In the genomic region with DNA sequence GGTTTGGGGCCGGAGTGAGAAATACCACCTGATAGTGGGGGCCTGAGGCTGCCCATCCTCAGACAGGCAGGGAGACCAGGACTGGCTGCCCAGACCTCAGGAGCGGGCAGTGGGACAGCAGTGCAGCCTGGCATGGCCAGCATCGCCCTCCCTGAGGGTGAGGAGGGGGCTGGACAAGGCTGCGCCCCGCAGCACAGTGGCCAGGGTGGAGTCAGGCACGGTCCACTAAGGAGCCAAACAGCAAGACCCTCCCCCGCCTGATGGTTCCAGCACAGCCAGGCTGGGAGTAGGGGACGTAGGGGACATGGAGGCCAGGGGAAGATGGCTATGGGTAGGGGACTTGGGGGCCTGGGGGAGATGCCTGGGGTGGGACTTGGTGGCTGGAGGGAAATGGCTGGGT, we compare ENCODE assay signal across 20 cellular contexts. TPM values are rescaled to one million over a fixed set of nuclear protein-coding genes. Genes with fewer than 3 reads are reported as not detected.
A peak's percentile ranks its signal among the peaks of the same experiment; 100 is the strongest.
DNase-seq lines count a peak whose midpoint lies in the region; ATAC-seq, FAIRE-seq and TF ChIP-seq lines count a peak whose summit lies in the region.
"Had no signal": no experiment of that assay in that cellular context is flagged by ENCODE, and none has a peak within 500 bp of the region (broad histone marks: within the 10 kb centered on the region; RNA-seq: fewer than 3 reads in every experiment).

No MANE protein-coding gene starts in this region.

- no peak overlapping the region for H3K4me3 ChIP-seq in kidney (ENCODE audit: low read length in 2 of 2)
- H3K4me3 ChIP-seq: colonic mucosa, left lung, Peyer's patch, thoracic aorta had no signal

- no peaks in the 10 kb centered on the region for H3K9me3 ChIP-seq in kidney (ENCODE audit: control insufficient read depth in 1 of 2, low read length in 2 of 2)
- H3K9me3 ChIP-seq: colonic mucosa, esophagus squamous epithelium, left lung, Peyer's patch, thoracic aorta had no signal

- no peak for FAIRE-seq in kidney (lab: Jason Lieb, UNC)

- no peak for TF ChIP-seq CTCF in activated CD8-positive, alpha-beta T cell treated with anti-CD3 and anti-CD28 coated beads for 36 hours (IDR thresholded peaks at IDR 0.05)
- TF ChIP-seq CTCF in kidney (IDR thresholded peaks at IDR 0.05; ENCODE audit: borderline replicate concordance, extremely low read depth, insufficient read depth), result no peak

- peak overlapping the region; percentile 25 for H3K4me3 Mint-ChIP-seq in activated T-cell treated with anti-CD3 and anti-CD28 coated beads, Interleukin-2, amount 50 U/mL, for 4 hours
- peak overlapping the region; percentile 97 for H3K4me3 Mint-ChIP-seq in activated CD8-positive, alpha-beta T cell treated with anti-CD3 and anti-CD28 coated beads for 36 hours
- peak overlapping the region; percentile 48 to 74 for H3K4me3 Mint-ChIP-seq in stimulated activated naive B cell treated with anti-CD40 and anti-IgM and Interleukin-4, amounts not matched to agents 10 μg/mL and 1 μg/mL and 100 μg/mL, for 72 hours

- POLR2A ChIA-PET in activated CD8-positive, alpha-beta T cell treated with anti-CD3 and anti-CD28 coated beads for 36 hours (lab: Charles Lee), result interaction anchor here (1.5 kb wide), 1 partner anchor 149 kb away, joined by 6 read pairs; a partner anchor contains a TSS

- no peak overlapping the region for H3K27ac ChIP-seq in kidney (ENCODE audit: low read depth in 2 of 2, low read length in 2 of 2)
- H3K27ac ChIP-seq: colonic mucosa, left lung, Peyer's patch, thoracic aorta had no signal

- no peak for DNase-seq in activated T-cell treated with anti-CD3 and anti-CD28 coated beads, Interleukin-2, amount 50 U/mL, for 4 hours
- DNase-seq in activated T-cell treated with anti-CD3 and anti-CD28 coated beads, Interleukin-2, amount 50 U/mL, for 1 hour, result no peak
- no peak for DNase-seq in activated CD8-positive, alpha-beta T cell treated with anti-CD3 and anti-CD28 coated beads for 36 hours
- DNase-seq in kidney (peak; percentile 68), AG08396 (ENCODE audit: low spot score) (no peak), SW480 (ENCODE audit: low spot score) (no peak)
- no peak for DNase-seq in stimulated activated naive B cell treated with anti-CD40 and anti-IgM and Interleukin-4, amounts not matched to agents 10 μg/mL and 1 μg/mL and 100 μg/mL, for 72 hours
- DNase-seq: ACHN; activated CD4-positive, alpha-beta T cell treated with anti-CD3 and anti-CD28 coated beads, Interleukin-2, amount 50 U/mL, for 1 hour; colonic mucosa; DMS153; esophagus squamous epithelium; NCI-H1105; NCI-H446 treated with DMSO at 0.1 percent for 48 hours; Peyer's patch had no signal

- H3K27me3 Mint-ChIP-seq in activated T-cell treated with anti-CD3 and anti-CD28 coated beads, Interleukin-2, amount 50 U/mL, for 4 hours (ENCODE audit: low read depth), result no peaks in the 10 kb centered on the region
- H3K27me3 Mint-ChIP-seq in activated CD8-positive, alpha-beta T cell treated with anti-CD3 and anti-CD28 coated beads for 36 hours, result no peaks in the 10 kb centered on the region
- H3K27me3 Mint-ChIP-seq in stimulated activated naive B cell treated with anti-CD40 and anti-IgM and Interleukin-4, amounts not matched to agents 10 μg/mL and 1 μg/mL and 100 μg/mL, for 72 hours, result no peaks in the 10 kb centered on the region

- H3K36me3 Mint-ChIP-seq in activated T-cell treated with anti-CD3 and anti-CD28 coated beads, Interleukin-2, amount 50 U/mL, for 4 hours (ENCODE audit: insufficient read depth), result peaks cover 16% of the 10 kb centered on the region
- peaks cover 43% of the 10 kb centered on the region for H3K36me3 Mint-ChIP-seq in activated CD8-positive, alpha-beta T cell treated with anti-CD3 and anti-CD28 coated beads for 36 hours (ENCODE audit: low read depth)
- peaks cover 28 to 46% of the 10 kb centered on the region in 2 donors for H3K36me3 Mint-ChIP-seq in stimulated activated naive B cell treated with anti-CD40 and anti-IgM and Interleukin-4, amounts not matched to agents 10 μg/mL and 1 μg/mL and 100 μg/mL, for 72 hours

- ATAC-seq in activated T-cell treated with anti-CD3 and anti-CD28 coated beads, Interleukin-2, amount 50 U/mL, for 4 hours, result no peak
- ATAC-seq in activated CD8-positive, alpha-beta T cell treated with anti-CD3 and anti-CD28 coated beads for 36 hours, result no peak
- ATAC-seq in stimulated activated naive B cell treated with anti-CD40 and anti-IgM and Interleukin-4, amounts not matched to agents 10 μg/mL and 1 μg/mL and 100 μg/mL, for 72 hours (replicated peaks), result no peak
- no peak for ATAC-seq in HG02981 (IDR thresholded peaks at IDR 0.05; ENCODE audit: unreplicated experiment)
- ATAC-seq: activated naive CD4-positive, alpha-beta T cell treated with anti-CD3 and anti-CD28 coated beads, Interleukin-2, amount 50 U/mL, for 72 hours; left lung had no signal

- H3K4me1 ChIP-seq in kidney (ENCODE audit: control insufficient read depth in 1 of 2, insufficient read depth in 1 of 2, low read depth in 1 of 2, low read length in 2 of 2), result peaks cover 3 to 41% of the 10 kb centered on the region in 2 donors

- H3K9ac ChIP-seq in kidney (ENCODE audit: low read length in 2 of 2), result no peak overlapping the region

- intact Hi-C loops in activated CD8-positive, alpha-beta T cell treated with anti-CD3 and anti-CD28 coated beads for 36 hours (cut with micrococcal nuclease), result no loop called here
- intact Hi-C loops in kidney (cut with DNase I), result no loop called here

- CTCF ChIA-PET in activated CD8-positive, alpha-beta T cell treated with anti-CD3 and anti-CD28 coated beads for 36 hours (lab: Charles Lee), result interaction anchor here (4.1 kb wide), 1 partner anchor 134 kb away, joined by 27 read pairs; no protein-coding TSS in a partner anchor

- no peaks in the 10 kb centered on the region for H3K9me3 Mint-ChIP-seq in activated T-cell treated with anti-CD3 and anti-CD28 coated beads, Interleukin-2, amount 50 U/mL, for 4 hours
- no peaks in the 10 kb centered on the region for H3K9me3 Mint-ChIP-seq in activated CD8-positive, alpha-beta T cell treated with anti-CD3 and anti-CD28 coated beads for 36 hours
- H3K9me3 Mint-ChIP-seq in stimulated activated naive B cell treated with anti-CD40 and anti-IgM and Interleukin-4, amounts not matched to agents 10 μg/mL and 1 μg/mL and 100 μg/mL, for 72 hours, result no peaks in the 10 kb centered on the region
- H3K9me3 Mint-ChIP-seq: activated naive CD4-positive, alpha-beta T cell treated with anti-CD3 and anti-CD28 coated beads, Interleukin-2, amount 50 U/mL, for 72 hours; T-helper 1 cell treated with Interleukin-12 subunit alpha and Interleukin-12 subunit beta and Interleukin-4 antibody, amounts not matched to agents 30 μg/mL and 1 μg/mL, for 36 hours had no signal

- peaks cover 9 to 17% of the 10 kb centered on the region in 2 donors for H3K36me3 ChIP-seq in kidney (ENCODE audit: control insufficient read depth in 1 of 2, insufficient read depth in 2 of 2, low read length in 2 of 2)

- no peak overlapping the region for H3K27ac Mint-ChIP-seq in activated CD8-positive, alpha-beta T cell treated with anti-CD3 and anti-CD28 coated beads for 36 hours
- peak overlapping the region; percentile 25 for H3K27ac Mint-ChIP-seq in stimulated activated naive B cell treated with anti-CD40 and anti-IgM and Interleukin-4, amounts not matched to agents 10 μg/mL and 1 μg/mL and 100 μg/mL, for 72 hours

- peaks cover 36% of the 10 kb centered on the region for H3K4me1 Mint-ChIP-seq in activated T-cell treated with anti-CD3 and anti-CD28 coated beads, Interleukin-2, amount 50 U/mL, for 4 hours (ENCODE audit: low read depth)
- peaks cover 41% of the 10 kb centered on the region for H3K4me1 Mint-ChIP-seq in activated CD8-positive, alpha-beta T cell treated with anti-CD3 and anti-CD28 coated beads for 36 hours (ENCODE audit: low read depth)
- peaks cover 38 to 58% of the 10 kb centered on the region in 2 donors for H3K4me1 Mint-ChIP-seq in stimulated activated naive B cell treated with anti-CD40 and anti-IgM and Interleukin-4, amounts not matched to agents 10 μg/mL and 1 μg/mL and 100 μg/mL, for 72 hours

RNA-seq across cellular contexts. Expression of a gene that starts 3.3 kb away (rescaled TPM):
- total RNA-seq in activated T-cell treated with anti-CD3 and anti-CD28 coated beads, Interleukin-2, amount 50 U/mL, for 4 hours, result 100 to 1,000 TPM; 118 to 127 (median 126) TPM
- 10 to 100 TPM; 85.5 to 90.3 TPM for total RNA-seq in activated CD8-positive, alpha-beta T cell treated with anti-CD3 and anti-CD28 coated beads for 36 hours
- total RNA-seq in kidney, result 34.9 TPM
- polyA plus RNA-seq in kidney (ENCODE audit: insufficient read depth, low read depth, low replicate concordance), result 14.3 TPM

RNA-seq across cellular contexts. Expression of a gene that starts 13.3 kb away (rescaled TPM):
- total RNA-seq in activated T-cell treated with anti-CD3 and anti-CD28 coated beads, Interleukin-2, amount 50 U/mL, for 4 hours, result 10 to 100 TPM in 2 of 3 donors, 1 to 10 TPM in 1; 9.2 to 19.0 (median 13.1) TPM
- total RNA-seq in activated CD8-positive, alpha-beta T cell treated with anti-CD3 and anti-CD28 coated beads for 36 hours, result 10 to 100 TPM; 24.3 to 28.3 TPM
- not detected for total RNA-seq in kidney
- not detected for polyA plus RNA-seq in kidney (ENCODE audit: insufficient read depth, low read depth, low replicate concordance)
- total RNA-seq: thoracic aorta had no signal

RNA-seq across cellular contexts. Expression of a gene that starts 16.5 kb away (rescaled TPM):
- total RNA-seq in activated T-cell treated with anti-CD3 and anti-CD28 coated beads, Interleukin-2, amount 50 U/mL, for 4 hours, result 1 to 10 TPM; 2.7 to 4.3 (median 3.5) TPM
- 1 to 10 TPM; 5.4 to 7.2 TPM for total RNA-seq in activated CD8-positive, alpha-beta T cell treated with anti-CD3 and anti-CD28 coated beads for 36 hours
- 2.2 TPM for total RNA-seq in kidney
- 4.6 TPM for polyA plus RNA-seq in kidney (ENCODE audit: insufficient read depth, low read depth, low replicate concordance)

RNA-seq across cellular contexts. Expression of a gene that starts 20.4 kb away (rescaled TPM):
- 1 to 10 TPM; 2.0 to 4.4 (median 2.0) TPM for total RNA-seq in activated T-cell treated with anti-CD3 and anti-CD28 coated beads, Interleukin-2, amount 50 U/mL, for 4 hours
- total RNA-seq in activated CD8-positive, alpha-beta T cell treated with anti-CD3 and anti-CD28 coated beads for 36 hours, result 1 to 10 TPM; 2.8 to 3.0 TPM
- 238 TPM for total RNA-seq in kidney
- 405 TPM for polyA plus RNA-seq in kidney (ENCODE audit: insufficient read depth, low read depth, low replicate concordance)

RNA-seq across cellular contexts. Expression of a gene that starts 22.3 kb away (rescaled TPM):
- 10 to 100 TPM; 34.9 to 50.0 (median 47.2) TPM for total RNA-seq in activated T-cell treated with anti-CD3 and anti-CD28 coated beads, Interleukin-2, amount 50 U/mL, for 4 hours
- total RNA-seq in activated CD8-positive, alpha-beta T cell treated with anti-CD3 and anti-CD28 coated beads for 36 hours, result 10 to 100 TPM; 33.5 to 33.9 TPM
- total RNA-seq in kidney, result 25.0 TPM
- 45.6 TPM for polyA plus RNA-seq in kidney (ENCODE audit: insufficient read depth, low read depth, low replicate concordance)

Comparison
In these comparisons a context has a peak if more than half of its experiments do, and no peak if none do; other contexts are left out.
1. H3K4me3 Mint-ChIP-seq: peak in every context shown above with its lines; median percentile 97 in activated CD8-positive, alpha-beta T cell treated with anti-CD3 and anti-CD28 coated beads for 36 hours; 61 in stimulated activated naive B cell treated with anti-CD40 and anti-IgM and Interleukin-4, amounts not matched to agents 10 μg/mL and 1 μg/mL and 100 μg/mL, for 72 hours; 25 in activated T-cell treated with anti-CD3 and anti-CD28 coated beads, Interleukin-2, amount 50 U/mL, for 4 hours.